Comparison of ENCODE assay signal across 12 cellular contexts in genomic region chr15:70679919-70680231, GRCh38.
DNase-seq lines count a peak whose midpoint lies in the region; TF ChIP-seq lines count a peak whose summit lies in the region.
"Had no signal": no experiment of that assay in that cellular context is flagged by ENCODE, and none has a peak within 500 bp of the region (broad histone marks: within the 10 kb centered on the region; RNA-seq: fewer than 3 reads in every experiment).

No MANE protein-coding gene starts in this region.

- H3K4me1 ChIP-seq in left ventricle myocardium inferior (peaks cover 27% of the 10 kb centered on the region), right atrium auricular region (peaks cover 0 to 15% of the 10 kb centered on the region in 2 donors), OCI-LY7 (ENCODE audit: insufficient read depth, low read length, poor library complexity, severe bottlenecking) (no peaks in the 10 kb centered on the region)
- H3K4me1 ChIP-seq: Caco-2, SJCRH30 had no signal

- H3K9me2 ChIP-seq in OCI-LY7 (ENCODE audit: insufficient read depth, low read length), result no peaks in the 10 kb centered on the region

- no peak overlapping the region for H3K4me3 Mint-ChIP-seq in chondrocyte (ENCODE audit: unreplicated experiment)
- no peak overlapping the region for H3K4me3 Mint-ChIP-seq in type B pancreatic cell

- H3K27ac ChIP-seq in left ventricle myocardium inferior (replicated peaks) (peak overlapping the region; percentile 48), right atrium auricular region (no peak overlapping the region), OCI-LY7 (ENCODE audit: low read depth, low read length, poor library complexity, severe bottlenecking) (no peak overlapping the region)
- H3K27ac ChIP-seq: KMS-11, SJCRH30 had no signal

- no peaks in the 10 kb centered on the region for H4K20me1 ChIP-seq in OCI-LY7 (ENCODE audit: insufficient read depth, low read length)

- intact Hi-C loops in left ventricle myocardium inferior (cut with micrococcal nuclease), result loop anchor here (5.0 kb wide), 1 partner anchor 132 kb away; no protein-coding TSS in a partner anchor
- intact Hi-C loops in OCI-LY7 (cut with micrococcal nuclease; ENCODE audit: unreplicated experiment), result no loop called here

- no peak overlapping the region for H3K4me2 ChIP-seq in OCI-LY7 (ENCODE audit: low read length)
- H3K4me2 ChIP-seq: KMS-11 had no signal

- H3K27ac Mint-ChIP-seq in chondrocyte (ENCODE audit: unreplicated experiment), result no peak overlapping the region
- H3K27ac Mint-ChIP-seq in type B pancreatic cell, result no peak overlapping the region

- CTCF ChIA-PET in OCI-LY7 (lab: Charles Lee; ENCODE audit: unreplicated experiment), result no interaction called here

- H3K27me3 ChIP-seq in left ventricle myocardium inferior (ENCODE audit: low read depth) (no peaks in the 10 kb centered on the region), right atrium auricular region (no peaks in the 10 kb centered on the region)
- H3K27me3 ChIP-seq: SJCRH30 had no signal

- no peaks in the 10 kb centered on the region for H3K27me3 Mint-ChIP-seq in chondrocyte (ENCODE audit: low read depth)
- H3K27me3 Mint-ChIP-seq in type B pancreatic cell, result no peaks in the 10 kb centered on the region

- no peak overlapping the region for H3K4me3 ChIP-seq in left ventricle myocardium inferior
- H3K4me3 ChIP-seq in right atrium auricular region, result no peak overlapping the region
- no peak overlapping the region for H3K4me3 ChIP-seq in OCI-LY7 (ENCODE audit: low read depth, low read length, poor library complexity, severe bottlenecking)
- H3K4me3 ChIP-seq: SJCRH30 had no signal

- H3K9me3 ChIP-seq in left ventricle myocardium inferior (replicated peaks) (no peaks in the 10 kb centered on the region), right atrium auricular region (no peaks in the 10 kb centered on the region), OCI-LY7 (ENCODE audit: low read length) (no peaks in the 10 kb centered on the region)
- H3K9me3 ChIP-seq: Caco-2, SJCRH30 had no signal

- H3K4me1 Mint-ChIP-seq in chondrocyte (ENCODE audit: low read depth), result peaks cover 19% of the 10 kb centered on the region
- H3K4me1 Mint-ChIP-seq in type B pancreatic cell (ENCODE audit: unreplicated experiment), result peaks cover 3% of the 10 kb centered on the region

- H3K79me2 ChIP-seq in OCI-LY7 (ENCODE audit: insufficient read depth, low read depth, low read length), result no peaks in the 10 kb centered on the region; the same call in 1 of the 2 replicates

- DNase-seq in left ventricle myocardium inferior (no peak), right atrium auricular region (ENCODE audit: low spot score) (no peak), OCI-LY7 (ENCODE audit: low spot score) (no peak), chondrocyte (ENCODE audit: low spot score) (no peak), type B pancreatic cell (ENCODE audit: extremely low spot score, unreplicated experiment) (no peak), NCI-H748 treated with DMSO at 0.1 percent for 48 hours (lab: John Stamatoyannopoulos, UW) (no peak), AG08396 (ENCODE audit: low spot score) (no peak)
- no peak for DNase-seq in activated CD4-positive, alpha-beta T cell treated with anti-CD3 and anti-CD28 coated beads for 4 hours
- DNase-seq: H7 had no signal

- BruUV-seq in OCI-LY7 (replicated peaks; lab: Mats Ljungman, UMichigan), result no TSS peak

- peaks cover 29% of the 10 kb centered on the region for H3K36me3 Mint-ChIP-seq in chondrocyte (ENCODE audit: low read depth)
- H3K36me3 Mint-ChIP-seq in type B pancreatic cell, result no peaks in the 10 kb centered on the region

- TF ChIP-seq CTCF in left ventricle myocardium inferior (IDR thresholded peaks at IDR 0.05; ENCODE audit: borderline replicate concordance) (no peak), right atrium auricular region (IDR thresholded peaks at IDR 0.05) (peak in 1 of 2 donors; percentile 18), OCI-LY7 (conservative IDR thresholded peaks at IDR 0.05; ENCODE audit: low read length) (peak; percentile 1; the same call in 1 of the 2 replicates), chondrocyte (IDR thresholded peaks at IDR 0.05) (peak; percentile 3), type B pancreatic cell (conservative IDR thresholded peaks at IDR 0.05) (peak; percentile 6)

- H3K36me3 ChIP-seq in left ventricle myocardium inferior (peaks cover 52% of the 10 kb centered on the region), right atrium auricular region (peaks cover 22% of the 10 kb centered on the region), OCI-LY7 (ENCODE audit: insufficient read depth, low read length) (no peaks in the 10 kb centered on the region)

- POLR2A ChIA-PET in OCI-LY7 (lab: Charles Lee), result no interaction called here

- no peak overlapping the region for H2AFZ ChIP-seq in OCI-LY7 (ENCODE audit: low read length)

- H3K9me3 Mint-ChIP-seq in chondrocyte (ENCODE audit: low read depth), result no peaks in the 10 kb centered on the region
- H3K9me3 Mint-ChIP-seq in type B pancreatic cell, result no peaks in the 10 kb centered on the region
